In the genomic region with DNA sequence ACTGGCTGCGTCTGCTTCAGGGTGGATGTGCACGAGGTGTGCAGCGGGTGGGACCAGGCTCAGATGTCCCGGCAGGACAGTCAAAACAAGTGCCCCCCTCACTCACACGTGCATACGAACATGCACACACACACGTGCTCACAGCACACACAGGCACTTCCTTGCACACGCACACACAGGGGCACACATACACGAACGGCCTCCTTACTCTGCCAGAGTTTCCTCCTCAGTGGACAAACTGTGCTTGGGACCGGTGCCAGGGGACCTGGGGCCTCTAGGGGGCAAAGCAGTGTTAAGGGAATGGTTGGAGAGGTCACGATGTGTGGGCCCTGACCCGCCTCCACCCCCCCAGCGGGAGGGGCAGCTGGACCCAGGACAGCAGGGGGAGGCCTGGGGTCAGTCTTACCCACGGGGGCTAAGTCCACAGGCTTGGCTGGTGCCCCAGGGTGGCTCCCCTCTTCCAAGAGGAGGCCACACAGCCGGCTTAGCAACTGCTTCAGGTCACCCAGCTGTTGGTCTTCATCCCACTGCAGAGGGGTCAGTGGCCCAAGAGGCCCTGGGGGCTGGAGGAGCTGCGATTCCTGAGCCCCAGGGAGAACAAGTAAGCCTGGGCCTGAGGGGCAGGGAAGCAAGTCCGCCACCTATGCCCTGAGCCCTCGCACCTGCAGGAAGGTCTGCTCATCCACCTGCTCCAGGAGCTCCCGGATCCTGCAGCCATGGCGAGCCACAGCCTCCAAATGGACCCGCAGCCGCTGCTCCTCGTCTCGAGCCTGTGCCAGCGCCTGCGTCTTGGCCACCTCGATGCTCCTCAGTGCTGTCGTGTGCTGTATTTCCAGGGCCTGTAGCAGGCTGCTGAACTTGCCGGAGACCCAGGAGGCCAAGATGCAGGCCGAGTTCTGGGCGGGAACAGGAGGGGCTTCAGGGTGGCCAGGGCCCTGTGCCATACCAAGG, we compare ENCODE assay signal across 1 cellular context.
TF ChIP-seq lines count a peak whose summit lies in the region.

No MANE protein-coding gene starts in this region.

TF ChIP-seq in HepG2, 621 proteins besides CTCF, POLR2A, EP300 and RAD21 (continued from another document and continues in another):
- TF ChIP-seq, protein P1, sequence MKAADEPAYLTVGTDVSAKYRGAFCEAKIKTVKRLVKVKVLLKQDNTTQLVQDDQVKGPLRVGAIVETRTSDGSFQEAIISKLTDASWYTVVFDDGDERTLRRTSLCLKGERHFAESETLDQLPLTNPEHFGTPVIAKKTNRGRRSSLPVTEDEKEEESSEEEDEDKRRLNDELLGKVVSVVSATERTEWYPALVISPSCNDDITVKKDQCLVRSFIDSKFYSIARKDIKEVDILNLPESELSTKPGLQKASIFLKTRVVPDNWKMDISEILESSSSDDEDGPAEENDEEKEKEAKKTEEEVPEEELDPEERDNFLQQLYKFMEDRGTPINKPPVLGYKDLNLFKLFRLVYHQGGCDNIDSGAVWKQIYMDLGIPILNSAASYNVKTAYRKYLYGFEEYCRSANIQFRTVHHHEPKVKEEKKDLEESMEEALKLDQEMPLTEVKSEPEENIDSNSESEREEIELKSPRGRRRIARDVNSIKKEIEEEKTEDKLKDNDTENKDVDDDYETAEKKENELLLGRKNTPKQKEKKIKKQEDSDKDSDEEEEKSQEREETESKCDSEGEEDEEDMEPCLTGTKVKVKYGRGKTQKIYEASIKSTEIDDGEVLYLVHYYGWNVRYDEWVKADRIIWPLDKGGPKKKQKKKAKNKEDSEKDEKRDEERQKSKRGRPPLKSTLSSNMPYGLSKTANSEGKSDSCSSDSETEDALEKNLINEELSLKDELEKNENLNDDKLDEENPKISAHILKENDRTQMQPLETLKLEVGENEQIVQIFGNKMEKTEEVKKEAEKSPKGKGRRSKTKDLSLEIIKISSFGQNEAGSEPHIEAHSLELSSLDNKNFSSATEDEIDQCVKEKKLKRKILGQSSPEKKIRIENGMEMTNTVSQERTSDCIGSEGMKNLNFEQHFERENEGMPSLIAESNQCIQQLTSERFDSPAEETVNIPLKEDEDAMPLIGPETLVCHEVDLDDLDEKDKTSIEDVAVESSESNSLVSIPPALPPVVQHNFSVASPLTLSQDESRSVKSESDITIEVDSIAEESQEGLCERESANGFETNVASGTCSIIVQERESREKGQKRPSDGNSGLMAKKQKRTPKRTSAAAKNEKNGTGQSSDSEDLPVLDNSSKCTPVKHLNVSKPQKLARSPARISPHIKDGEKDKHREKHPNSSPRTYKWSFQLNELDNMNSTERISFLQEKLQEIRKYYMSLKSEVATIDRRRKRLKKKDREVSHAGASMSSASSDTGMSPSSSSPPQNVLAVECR (CRISPR knock-in tag; IDR thresholded peaks at IDR 0.05; ENCODE audit: borderline replicate concordance), result peak; percentile 76
- TF ChIP-seq YEATS2 (CRISPR knock-in tag; IDR thresholded peaks at IDR 0.05; ENCODE audit: borderline replicate concordance), result peak; percentile 59
- 0 out of 2 replicates have a peak, but pooled peaks have one; percentile 31 for TF ChIP-seq KDM3A (CRISPR knock-in tag; IDR thresholded peaks at IDR 0.05; ENCODE audit: low read depth)
- no peak for TF ChIP-seq ZFP82 (CRISPR knock-in tag; IDR thresholded peaks at IDR 0.05; ENCODE audit: borderline replicate concordance)
- no peak; the same call in 1 of the 2 replicates for TF ChIP-seq BRD4 (CRISPR knock-in tag; IDR thresholded peaks at IDR 0.05)
- 0 out of 2 replicates have a peak, but pooled peaks have one; percentile 29 for TF ChIP-seq ZNF44 (CRISPR knock-in tag; IDR thresholded peaks at IDR 0.05)
- TF ChIP-seq HNF4A (CRISPR knock-in tag; IDR thresholded peaks at IDR 0.05), result peak; percentile 94
- 0 out of 2 replicates have a peak, but pooled peaks have one; percentile 60 for TF ChIP-seq KLF6 (CRISPR knock-in tag; IDR thresholded peaks at IDR 0.05)
- TF ChIP-seq GATAD1 (CRISPR knock-in tag; IDR thresholded peaks at IDR 0.05), result peak; percentile 63; the same call in 1 of the 2 replicates
- TF ChIP-seq SYNCRIP (IDR thresholded peaks at IDR 0.05; ENCODE audit: insufficient read depth, low read depth, low read length), result no peak
- no peak; the same call in 1 of the 2 replicates for TF ChIP-seq ZFYVE20 (CRISPR knock-in tag; IDR thresholded peaks at IDR 0.05; ENCODE audit: borderline replicate concordance, low read depth)
- no peak for TF ChIP-seq ZNF251 (CRISPR knock-in tag; IDR thresholded peaks at IDR 0.05)
- no peak for TF ChIP-seq ZNF550 (CRISPR knock-in tag; IDR thresholded peaks at IDR 0.05; ENCODE audit: borderline replicate concordance)
- TF ChIP-seq ZNF775 (CRISPR knock-in tag; IDR thresholded peaks at IDR 0.05; ENCODE audit: borderline replicate concordance), result no peak
- peak; percentile 82; the same call in 1 of the 2 replicates for TF ChIP-seq ZFP1 (CRISPR knock-in tag; IDR thresholded peaks at IDR 0.05)
- no peak for TF ChIP-seq SMC3 (IDR thresholded peaks at IDR 0.05; ENCODE audit: low read length)
- peak; percentile 88 for TF ChIP-seq RARA (CRISPR knock-in tag; IDR thresholded peaks at IDR 0.05)
- 0 out of 2 replicates have a peak, but pooled peaks have one; percentile 21 for TF ChIP-seq ZNF543 (CRISPR knock-in tag; IDR thresholded peaks at IDR 0.05)
- peak; percentile 47; the same call in 1 of the 2 replicates for TF ChIP-seq CREM (IDR thresholded peaks at IDR 0.05)
- 0 out of 2 replicates have a peak, but pooled peaks have one; percentile 2 for TF ChIP-seq CREM (CRISPR knock-in tag; IDR thresholded peaks at IDR 0.05)
- TF ChIP-seq NCOA5 (CRISPR knock-in tag; IDR thresholded peaks at IDR 0.05), result 0 out of 2 replicates have a peak, but pooled peaks have one; percentile 47
- TF ChIP-seq SP5 (CRISPR knock-in tag; IDR thresholded peaks at IDR 0.05; ENCODE audit: borderline replicate concordance, low read depth), result peak; percentile 91
- TF ChIP-seq ZSCAN12 (CRISPR knock-in tag; IDR thresholded peaks at IDR 0.05), result 0 out of 2 replicates have a peak, but pooled peaks have one; percentile 37
- TF ChIP-seq HHEX (CRISPR knock-in tag; IDR thresholded peaks at IDR 0.05), result no peak
- TF ChIP-seq TAF1 (CRISPR knock-in tag; IDR thresholded peaks at IDR 0.05), result peak; percentile 43; the same call in 1 of the 2 replicates
- peak; percentile 23 for TF ChIP-seq XRCC5 (optimal IDR thresholded peaks at IDR 0.05; ENCODE audit: low read length)
- TF ChIP-seq ADNP (CRISPR knock-in tag; IDR thresholded peaks at IDR 0.05), result no peak
- TF ChIP-seq KMT2B (CRISPR knock-in tag; IDR thresholded peaks at IDR 0.05), result peak; percentile 16; the same call in 1 of the 2 replicates
- TF ChIP-seq NR2C2 (CRISPR knock-in tag; IDR thresholded peaks at IDR 0.05; ENCODE audit: borderline replicate concordance), result peak; percentile 78
- peak; percentile 77 for TF ChIP-seq PPARG (CRISPR knock-in tag; conservative IDR thresholded peaks at IDR 0.05)
- TF ChIP-seq FOXA3 (CRISPR knock-in tag; IDR thresholded peaks at IDR 0.05), result no peak
- peak; percentile 79; the same call in 1 of the 2 replicates for TF ChIP-seq ZNF343 (CRISPR knock-in tag; IDR thresholded peaks at IDR 0.05)
- TF ChIP-seq MBNL3 (CRISPR knock-in tag; conservative IDR thresholded peaks at IDR 0.05), result no peak
- TF ChIP-seq NCOA2 (CRISPR knock-in tag; IDR thresholded peaks at IDR 0.05), result no peak; the same call in 1 of the 2 replicates
- TF ChIP-seq ZNF292 (CRISPR knock-in tag; IDR thresholded peaks at IDR 0.05; ENCODE audit: borderline replicate concordance, low read depth), result no peak
- peak; percentile 59; the same call in 1 of the 2 replicates for TF ChIP-seq HOXA7 (CRISPR knock-in tag; IDR thresholded peaks at IDR 0.05)
- TF ChIP-seq, protein P2, sequence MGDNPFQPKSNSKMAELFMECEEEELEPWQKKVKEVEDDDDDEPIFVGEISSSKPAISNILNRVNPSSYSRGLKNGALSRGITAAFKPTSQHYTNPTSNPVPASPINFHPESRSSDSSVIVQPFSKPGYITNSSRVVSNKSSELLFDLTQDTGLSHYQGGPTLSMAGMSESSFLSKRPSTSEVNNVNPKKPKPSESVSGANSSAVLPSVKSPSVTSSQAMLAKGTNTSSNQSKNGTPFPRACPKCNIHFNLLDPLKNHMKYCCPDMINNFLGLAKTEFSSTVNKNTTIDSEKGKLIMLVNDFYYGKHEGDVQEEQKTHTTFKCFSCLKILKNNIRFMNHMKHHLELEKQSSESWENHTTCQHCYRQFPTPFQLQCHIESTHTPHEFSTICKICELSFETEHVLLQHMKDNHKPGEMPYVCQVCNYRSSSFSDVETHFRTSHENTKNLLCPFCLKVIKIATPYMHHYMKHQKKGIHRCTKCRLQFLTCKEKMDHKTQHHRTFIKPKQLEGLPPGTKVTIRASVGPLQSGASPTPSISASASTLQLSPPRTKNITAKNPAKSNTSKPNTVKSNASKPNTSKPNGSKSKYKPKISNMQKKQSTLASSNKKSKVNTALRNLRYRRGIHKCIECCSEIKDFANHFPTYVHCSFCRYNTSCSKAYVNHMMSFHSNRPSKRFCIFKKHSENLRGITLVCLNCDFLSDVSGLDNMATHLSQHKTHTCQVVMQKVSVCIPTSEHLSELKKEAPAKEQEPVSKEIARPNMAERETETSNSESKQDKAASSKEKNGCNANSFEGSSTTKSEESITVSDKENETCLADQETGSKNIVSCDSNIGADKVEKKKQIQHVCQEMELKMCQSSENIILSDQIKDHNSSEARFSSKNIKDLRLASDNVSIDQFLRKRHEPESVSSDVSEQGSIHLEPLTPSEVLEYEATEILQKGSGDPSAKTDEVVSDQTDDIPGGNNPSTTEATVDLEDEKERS (CRISPR knock-in tag; IDR thresholded peaks at IDR 0.05), result no peak; the same call in 1 of the 2 replicates
- TF ChIP-seq HCFC1 (IDR thresholded peaks at IDR 0.05; ENCODE audit: low read depth, low read length), result no peak
- no peak; the same call in 1 of the 2 replicates for TF ChIP-seq ZSCAN29 (CRISPR knock-in tag; conservative IDR thresholded peaks at IDR 0.05)
- no peak for TF ChIP-seq CHCHD3 (CRISPR knock-in tag; IDR thresholded peaks at IDR 0.05)
- TF ChIP-seq NFYB (CRISPR knock-in tag; IDR thresholded peaks at IDR 0.05), result peak; percentile 44; the same call in 1 of the 2 replicates
- no peak for TF ChIP-seq GATA4 (IDR thresholded peaks at IDR 0.05; ENCODE audit: borderline replicate concordance, low read depth)
- TF ChIP-seq POLR2AphosphoS2 (IDR thresholded peaks at IDR 0.05; ENCODE audit: low read depth, low read length), result no peak
- TF ChIP-seq, protein P3, sequence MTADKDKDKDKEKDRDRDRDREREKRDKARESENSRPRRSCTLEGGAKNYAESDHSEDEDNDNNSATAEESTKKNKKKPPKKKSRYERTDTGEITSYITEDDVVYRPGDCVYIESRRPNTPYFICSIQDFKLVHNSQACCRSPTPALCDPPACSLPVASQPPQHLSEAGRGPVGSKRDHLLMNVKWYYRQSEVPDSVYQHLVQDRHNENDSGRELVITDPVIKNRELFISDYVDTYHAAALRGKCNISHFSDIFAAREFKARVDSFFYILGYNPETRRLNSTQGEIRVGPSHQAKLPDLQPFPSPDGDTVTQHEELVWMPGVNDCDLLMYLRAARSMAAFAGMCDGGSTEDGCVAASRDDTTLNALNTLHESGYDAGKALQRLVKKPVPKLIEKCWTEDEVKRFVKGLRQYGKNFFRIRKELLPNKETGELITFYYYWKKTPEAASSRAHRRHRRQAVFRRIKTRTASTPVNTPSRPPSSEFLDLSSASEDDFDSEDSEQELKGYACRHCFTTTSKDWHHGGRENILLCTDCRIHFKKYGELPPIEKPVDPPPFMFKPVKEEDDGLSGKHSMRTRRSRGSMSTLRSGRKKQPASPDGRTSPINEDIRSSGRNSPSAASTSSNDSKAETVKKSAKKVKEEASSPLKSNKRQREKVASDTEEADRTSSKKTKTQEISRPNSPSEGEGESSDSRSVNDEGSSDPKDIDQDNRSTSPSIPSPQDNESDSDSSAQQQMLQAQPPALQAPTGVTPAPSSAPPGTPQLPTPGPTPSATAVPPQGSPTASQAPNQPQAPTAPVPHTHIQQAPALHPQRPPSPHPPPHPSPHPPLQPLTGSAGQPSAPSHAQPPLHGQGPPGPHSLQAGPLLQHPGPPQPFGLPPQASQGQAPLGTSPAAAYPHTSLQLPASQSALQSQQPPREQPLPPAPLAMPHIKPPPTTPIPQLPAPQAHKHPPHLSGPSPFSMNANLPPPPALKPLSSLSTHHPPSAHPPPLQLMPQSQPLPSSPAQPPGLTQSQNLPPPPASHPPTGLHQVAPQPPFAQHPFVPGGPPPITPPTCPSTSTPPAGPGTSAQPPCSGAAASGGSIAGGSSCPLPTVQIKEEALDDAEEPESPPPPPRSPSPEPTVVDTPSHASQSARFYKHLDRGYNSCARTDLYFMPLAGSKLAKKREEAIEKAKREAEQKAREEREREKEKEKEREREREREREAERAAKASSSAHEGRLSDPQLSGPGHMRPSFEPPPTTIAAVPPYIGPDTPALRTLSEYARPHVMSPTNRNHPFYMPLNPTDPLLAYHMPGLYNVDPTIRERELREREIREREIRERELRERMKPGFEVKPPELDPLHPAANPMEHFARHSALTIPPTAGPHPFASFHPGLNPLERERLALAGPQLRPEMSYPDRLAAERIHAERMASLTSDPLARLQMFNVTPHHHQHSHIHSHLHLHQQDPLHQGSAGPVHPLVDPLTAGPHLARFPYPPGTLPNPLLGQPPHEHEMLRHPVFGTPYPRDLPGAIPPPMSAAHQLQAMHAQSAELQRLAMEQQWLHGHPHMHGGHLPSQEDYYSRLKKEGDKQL (CRISPR knock-in tag; IDR thresholded peaks at IDR 0.05; ENCODE audit: low read depth), result 0 out of 2 replicates have a peak, but pooled peaks have one; percentile 28
- no peak for TF ChIP-seq PHB2 (IDR thresholded peaks at IDR 0.05; ENCODE audit: partially characterized antibody)
- TF ChIP-seq ZNF546 (CRISPR knock-in tag; conservative IDR thresholded peaks at IDR 0.05), result no peak; the same call in 1 of the 2 replicates
- no peak for TF ChIP-seq ATM (IDR thresholded peaks at IDR 0.05; ENCODE audit: borderline replicate concordance)
- TF ChIP-seq, protein P4, sequence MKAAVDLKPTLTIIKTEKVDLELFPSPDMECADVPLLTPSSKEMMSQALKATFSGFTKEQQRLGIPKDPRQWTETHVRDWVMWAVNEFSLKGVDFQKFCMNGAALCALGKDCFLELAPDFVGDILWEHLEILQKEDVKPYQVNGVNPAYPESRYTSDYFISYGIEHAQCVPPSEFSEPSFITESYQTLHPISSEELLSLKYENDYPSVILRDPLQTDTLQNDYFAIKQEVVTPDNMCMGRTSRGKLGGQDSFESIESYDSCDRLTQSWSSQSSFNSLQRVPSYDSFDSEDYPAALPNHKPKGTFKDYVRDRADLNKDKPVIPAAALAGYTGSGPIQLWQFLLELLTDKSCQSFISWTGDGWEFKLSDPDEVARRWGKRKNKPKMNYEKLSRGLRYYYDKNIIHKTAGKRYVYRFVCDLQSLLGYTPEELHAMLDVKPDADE (CRISPR knock-in tag; IDR thresholded peaks at IDR 0.05), result 0 out of 2 replicates have a peak, but pooled peaks have one; percentile 74
- TF ChIP-seq KDM5B (CRISPR knock-in tag; IDR thresholded peaks at IDR 0.05; ENCODE audit: borderline replicate concordance), result no peak; the same call in 1 of the 2 replicates
- TF ChIP-seq, protein P5, sequence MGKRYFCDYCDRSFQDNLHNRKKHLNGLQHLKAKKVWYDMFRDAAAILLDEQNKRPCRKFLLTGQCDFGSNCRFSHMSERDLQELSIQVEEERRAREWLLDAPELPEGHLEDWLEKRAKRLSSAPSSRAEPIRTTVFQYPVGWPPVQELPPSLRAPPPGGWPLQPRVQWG (CRISPR knock-in tag; IDR thresholded peaks at IDR 0.05; ENCODE audit: borderline replicate concordance, low read depth), result no peak
